18 cellular contexts compared by ENCODE assay signal in the genomic region with DNA sequence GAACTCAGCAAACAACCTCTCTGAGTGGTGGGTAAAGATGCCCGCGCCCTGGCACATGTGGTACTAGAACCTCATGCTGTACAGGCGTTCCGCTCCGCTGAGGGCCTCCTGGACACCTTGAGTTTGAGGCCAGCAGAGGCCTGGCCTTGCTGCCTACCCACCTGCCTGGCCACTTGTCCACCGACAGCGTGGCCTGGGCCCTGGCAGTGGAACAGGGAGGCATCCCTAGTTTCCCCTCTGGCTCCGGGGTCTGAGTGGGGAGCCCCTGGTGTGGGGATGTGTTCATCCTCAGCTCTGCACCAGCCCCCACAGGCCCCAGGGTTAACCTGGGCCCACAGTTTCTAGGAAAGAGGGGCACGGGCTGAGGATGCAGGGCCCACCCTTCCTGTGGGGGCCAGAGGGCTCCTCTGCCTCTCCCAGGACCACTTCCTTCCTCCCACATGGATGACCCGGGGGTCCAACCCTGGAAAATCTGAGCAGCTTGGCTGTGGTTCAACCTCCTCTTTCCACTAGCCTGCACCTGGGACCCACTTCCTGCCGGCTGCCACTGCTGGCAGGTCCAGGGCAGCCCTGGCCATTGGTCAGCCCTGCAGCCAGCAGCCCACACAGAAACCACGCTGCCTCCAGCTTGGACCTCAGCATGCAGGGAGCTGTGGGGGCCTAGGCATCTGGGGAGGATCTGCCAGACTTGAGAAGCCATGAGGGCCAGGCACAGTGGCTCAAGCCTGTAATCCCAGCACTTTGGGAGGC. TPM values are rescaled to one million over a fixed set of nuclear protein-coding genes. Genes with fewer than 3 reads are reported as not detected.
DNase-seq lines count a peak whose midpoint lies in the region; ATAC-seq and TF ChIP-seq lines count a peak whose summit lies in the region.
"Had no signal": no experiment of that assay in that cellular context is flagged by ENCODE, and none has a peak within 500 bp of the region (broad histone marks: within the 10 kb centered on the region; RNA-seq: fewer than 3 reads in every experiment).

No MANE protein-coding gene starts in this region.

- H3K4me3 ChIP-seq in right atrium auricular region, result no peak overlapping the region
- H3K4me3 ChIP-seq: GM23248, MG63 had no signal

- intact Hi-C loops in Right ventricle myocardium inferior (cut with DNase I), result no loop called here

- TF ChIP-seq CTCF in right atrium auricular region (IDR thresholded peaks at IDR 0.05), result no peak

- no peaks in the 10 kb centered on the region for H3K27me3 ChIP-seq in right atrium auricular region

- ATAC-seq in Right ventricle myocardium inferior, result no peak

- peak; percentile 53 for DNase-seq in Right ventricle myocardium inferior (ENCODE audit: missing footprints)
- no peak for DNase-seq in right atrium auricular region (ENCODE audit: low spot score)
- peak; percentile 42 for DNase-seq in M059J (ENCODE audit: low read depth)
- peak; percentile 46 to 73 for DNase-seq in dermis microvascular lymphatic vessel endothelial cell (ENCODE audit: low read depth in 2 of 2)
- DNase-seq in myocyte (ENCODE audit: low read depth), result peak; percentile 28
- DNase-seq in activated naive CD4-positive, alpha-beta T cell treated with anti-CD3 and anti-CD28 coated beads, Interleukin-2, amount 50 U/mL, for 16 hours, result no peak
- no peak for DNase-seq in AG08396 (ENCODE audit: low spot score)
- DNase-seq in DMS53 treated with DMSO at 0.1 percent for 48 hours (lab: John Stamatoyannopoulos, UW; ENCODE audit: unreplicated experiment), result no peak
- DNase-seq: DMS 273 treated with DMSO at 0.1 percent for 48 hours, GF-D8, GM23248, MG63, NCI-H1092 treated with DMSO at 0.1 percent for 48 hours, NCI-H2227 treated with DMSO at 0.1 percent for 48 hours, NCI-H524, OCI-M1 had no signal

- H3K9me3 ChIP-seq in right atrium auricular region, result no peaks in the 10 kb centered on the region
- H3K9me3 ChIP-seq: MG63 had no signal

- no peaks in the 10 kb centered on the region for H3K36me3 ChIP-seq in right atrium auricular region
- H3K36me3 ChIP-seq: MG63 had no signal

- H3K27ac ChIP-seq in right atrium auricular region, result peak overlapping the region in 1 of 2 donors; percentile 24
- H3K27ac ChIP-seq: C4-2B, GM23248, KMS-11 had no signal

- peaks cover 0 to 63% of the 10 kb centered on the region in 2 donors for H3K4me1 ChIP-seq in right atrium auricular region

RNA-seq across cellular contexts. Expression of gene COL18A1, which starts 53.3 kb away (rescaled TPM):
- total RNA-seq in Right ventricle myocardium inferior (51.6 TPM), right atrium auricular region (100 to 1,000 TPM; 117 to 134 TPM), dermis microvascular lymphatic vessel endothelial cell (170 and 295 TPM in 2 replicates), myocyte (187 and 260 TPM in 2 replicates)
- 202 and 347 TPM in 2 replicates for total RNA-seq in M059J (2014; rRNA removed; shearing (Covaris generic))
- 40.5 TPM for polyA plus RNA-seq in myocyte (2012)

Comparison
In these comparisons a context has a peak if more than half of its experiments do, and no peak if none do; other contexts are left out.
1. DNase-seq: peak in Right ventricle myocardium inferior (single experiment), M059J (single experiment), dermis microvascular lymphatic vessel endothelial cell (2 of 2) and myocyte (single experiment); none in right atrium auricular region (single experiment), activated naive CD4-positive, alpha-beta T cell treated with anti-CD3 and anti-CD28 coated beads, Interleukin-2, amount 50 U/mL, for 16 hours (single experiment), AG08396 (single experiment) and DMS53 treated with DMSO at 0.1 percent for 48 hours (single experiment).